2 cellular contexts compared by ENCODE assay signal in the genomic region with DNA sequence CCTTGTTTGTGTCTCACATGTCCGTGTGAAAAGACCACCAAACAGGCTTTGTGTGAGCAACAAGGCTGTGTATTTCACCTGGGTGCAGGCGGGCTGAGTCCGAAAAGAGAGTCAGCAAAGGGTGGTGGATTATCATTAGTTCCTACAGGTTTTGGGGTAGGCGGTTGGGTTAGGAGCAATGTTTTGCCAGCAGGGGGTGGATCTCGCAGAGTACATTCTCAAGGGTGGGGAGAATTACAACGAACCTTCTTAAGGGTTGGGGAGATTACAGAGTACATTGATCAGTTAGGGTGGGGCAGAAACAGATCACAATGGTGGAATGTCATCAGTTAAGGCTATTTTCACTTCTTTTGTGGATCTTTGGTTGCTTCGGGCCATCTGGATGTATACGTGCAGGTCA. TPM values are rescaled to one million over a fixed set of nuclear protein-coding genes. Genes with fewer than 3 reads are reported as not detected.
"Had no signal": no experiment of that assay in that cellular context is flagged by ENCODE, and none has a peak within 500 bp of the region (broad histone marks: within the 10 kb centered on the region; RNA-seq: fewer than 3 reads in every experiment).

No MANE protein-coding gene starts in this region.

RNA-seq across cellular contexts. Expression of gene TSPAN32, which starts 36.9 kb away (rescaled TPM):
- total RNA-seq: dermis microvascular lymphatic vessel endothelial cell, pulmonary artery endothelial cell had no signal

RNA-seq across cellular contexts. Expression of gene C11orf21, which starts 37.0 kb away (rescaled TPM):
- total RNA-seq: dermis microvascular lymphatic vessel endothelial cell, pulmonary artery endothelial cell had no signal
